Comparison of ENCODE assay signal across 8 cellular contexts in the genomic region with DNA sequence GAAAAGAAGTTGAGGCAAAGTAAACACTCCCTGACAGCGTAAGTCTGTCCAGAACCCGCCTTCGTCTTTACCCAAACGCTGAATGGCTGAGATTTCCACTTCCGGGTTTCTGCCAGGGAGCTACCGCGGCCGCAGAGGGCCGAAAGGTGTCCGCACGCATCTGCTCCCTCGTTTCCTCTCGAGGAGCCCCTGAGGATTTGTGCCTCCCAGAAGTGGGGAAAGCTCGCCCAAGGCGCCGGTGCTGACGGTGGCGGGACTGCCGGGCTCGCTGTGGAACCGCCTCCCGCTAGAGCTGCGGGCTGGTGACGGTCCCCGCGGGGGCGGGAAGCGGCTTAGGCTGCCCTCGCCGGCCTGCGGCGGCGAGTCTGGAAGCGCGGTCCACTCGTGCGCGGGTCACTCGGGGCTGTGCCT.
DNase-seq lines count a peak whose midpoint lies in the region; ATAC-seq and TF ChIP-seq lines count a peak whose summit lies in the region.

No MANE protein-coding gene starts in this region.

- peak overlapping the region; percentile 25 for H3K27ac Mint-ChIP-seq in activated CD8-positive, alpha-beta memory T cell treated with anti-CD3 and anti-CD28 coated beads, Interleukin-2, amount 10 ng/mL, durations not matched to agents 7 days and 5 days
- no peak overlapping the region for H3K27ac Mint-ChIP-seq in natural killer cell treated with Interleukin-12 subunit alpha and Interleukin-12 subunit beta and Interleukin-15 and Interleukin-18, amount 100 ng/mL, for 72 hours
- H3K27ac Mint-ChIP-seq in neural progenitor cell = no peak overlapping the region

- TF ChIP-seq CTCF in GM06990 (IDR thresholded peaks at IDR 0.05; ENCODE audit: insufficient read depth, low read length, poor library complexity, severe bottlenecking) (no peak), RWPE1 (conservative IDR thresholded peaks at IDR 0.05; ENCODE audit: low read depth) (no peak), neural progenitor cell (IDR thresholded peaks at IDR 0.05) (no peak)

- ATAC-seq in activated CD8-positive, alpha-beta memory T cell treated with anti-CD3 and anti-CD28 coated beads, Interleukin-2, amount 10 ng/mL, durations not matched to agents 7 days and 5 days = no peak
- no peak for ATAC-seq in natural killer cell treated with Interleukin-12 subunit alpha and Interleukin-12 subunit beta and Interleukin-15 and Interleukin-18, amount 100 ng/mL, for 72 hours
- no peak for ATAC-seq in GM18505 (IDR thresholded peaks at IDR 0.05; ENCODE audit: unreplicated experiment)

- H3K9ac ChIP-seq in neural progenitor cell = no peak overlapping the region

- H3K9me3 Mint-ChIP-seq in activated CD8-positive, alpha-beta memory T cell treated with anti-CD3 and anti-CD28 coated beads, Interleukin-2, amount 10 ng/mL, durations not matched to agents 7 days and 5 days (ENCODE audit: low read depth) = peaks cover 9% of the 10 kb centered on the region
- peaks cover 15% of the 10 kb centered on the region for H3K9me3 Mint-ChIP-seq in natural killer cell treated with Interleukin-12 subunit alpha and Interleukin-12 subunit beta and Interleukin-15 and Interleukin-18, amount 100 ng/mL, for 72 hours
- peaks cover 6% of the 10 kb centered on the region for H3K9me3 Mint-ChIP-seq in neural progenitor cell

- H3K36me3 ChIP-seq in GM06990 (ENCODE audit: control insufficient read depth, insufficient read depth, low read length) = no peaks in the 10 kb centered on the region
- H3K36me3 ChIP-seq in neural progenitor cell = no peaks in the 10 kb centered on the region
- H3K36me3 ChIP-seq in SJCRH30 = no peaks in the 10 kb centered on the region

- DNase-seq in GM06990 (ENCODE audit: extremely low read depth, insufficient read length) (peak; percentile 22), NCI-H1417 treated with DMSO at 0.1 percent for 48 hours (lab: John Stamatoyannopoulos, UW) (peak; percentile 69), RWPE1 (ENCODE audit: low spot score) (no peak), neural progenitor cell (ENCODE audit: low spot score) (no peak), SJCRH30 (no peak)
- peak; percentile 53 for DNase-seq in activated CD8-positive, alpha-beta memory T cell treated with anti-CD3 and anti-CD28 coated beads, Interleukin-2, amount 10 ng/mL, durations not matched to agents 7 days and 5 days
- DNase-seq in natural killer cell treated with Interleukin-12 subunit alpha and Interleukin-12 subunit beta and Interleukin-15 and Interleukin-18, amount 100 ng/mL, for 72 hours (ENCODE audit: low spot score) = peak; percentile 62

- H3K27me3 ChIP-seq in GM06990 (replicated peaks; ENCODE audit: control insufficient read depth, insufficient read depth, low read length) (no peaks in the 10 kb centered on the region), neural progenitor cell (no peaks in the 10 kb centered on the region), SJCRH30 (no peaks in the 10 kb centered on the region)

- no peak overlapping the region for H3K27ac ChIP-seq in RWPE1
- no peak overlapping the region for H3K27ac ChIP-seq in neural progenitor cell
- no peak overlapping the region for H3K27ac ChIP-seq in SJCRH30

- no peaks in the 10 kb centered on the region for H4K20me1 ChIP-seq in neural progenitor cell (ENCODE audit: low read depth)

- H3K4me3 ChIP-seq in GM06990 (replicated peaks; ENCODE audit: low read depth, low read length) (no peak overlapping the region), neural progenitor cell (no peak overlapping the region), SJCRH30 (no peak overlapping the region)

- no peak overlapping the region for H3K4me2 ChIP-seq in neural progenitor cell

- peaks cover 4% of the 10 kb centered on the region for H3K9me3 ChIP-seq in neural progenitor cell (ENCODE audit: low read depth)
- no peaks in the 10 kb centered on the region for H3K9me3 ChIP-seq in SJCRH30 (replicated peaks)

- no peaks in the 10 kb centered on the region for H3K79me2 ChIP-seq in neural progenitor cell (ENCODE audit: low read depth)

- TF ChIP-seq POLR2A in GM18505 (IDR thresholded peaks at IDR 0.05; ENCODE audit: borderline replicate concordance, extremely low read depth, insufficient read depth, insufficient read length) = no peak

- CTCF ChIA-PET in activated CD8-positive, alpha-beta memory T cell treated with anti-CD3 and anti-CD28 coated beads, Interleukin-2, amount 10 ng/mL, durations not matched to agents 7 days and 5 days (lab: Charles Lee) = no interaction called here
- CTCF ChIA-PET in RWPE1 (lab: Yijun Ruan, JAX) = no interaction called here

- no peaks in the 10 kb centered on the region for H3K4me1 ChIP-seq in neural progenitor cell
- no peaks in the 10 kb centered on the region for H3K4me1 ChIP-seq in SJCRH30

- no peaks in the 10 kb centered on the region for H3F3A ChIP-seq in neural progenitor cell (ENCODE audit: low read depth)

- no peak overlapping the region for H2AFZ ChIP-seq in neural progenitor cell (replicated peaks)

- no peaks in the 10 kb centered on the region for H3K36me3 Mint-ChIP-seq in activated CD8-positive, alpha-beta memory T cell treated with anti-CD3 and anti-CD28 coated beads, Interleukin-2, amount 10 ng/mL, durations not matched to agents 7 days and 5 days
- H3K36me3 Mint-ChIP-seq in natural killer cell treated with Interleukin-12 subunit alpha and Interleukin-12 subunit beta and Interleukin-15 and Interleukin-18, amount 100 ng/mL, for 72 hours = no peaks in the 10 kb centered on the region
- H3K36me3 Mint-ChIP-seq in neural progenitor cell = no peaks in the 10 kb centered on the region

- POLR2A ChIA-PET in RWPE1 (lab: Yijun Ruan, JAX; ENCODE audit: low non-redundant PET) = no interaction called here

- no peak overlapping the region for H3K4me3 Mint-ChIP-seq in activated CD8-positive, alpha-beta memory T cell treated with anti-CD3 and anti-CD28 coated beads, Interleukin-2, amount 10 ng/mL, durations not matched to agents 7 days and 5 days
- H3K4me3 Mint-ChIP-seq in natural killer cell treated with Interleukin-12 subunit alpha and Interleukin-12 subunit beta and Interleukin-15 and Interleukin-18, amount 100 ng/mL, for 72 hours = no peak overlapping the region
- no peak overlapping the region for H3K4me3 Mint-ChIP-seq in neural progenitor cell

- H3K27me3 Mint-ChIP-seq in activated CD8-positive, alpha-beta memory T cell treated with anti-CD3 and anti-CD28 coated beads, Interleukin-2, amount 10 ng/mL, durations not matched to agents 7 days and 5 days = no peaks in the 10 kb centered on the region
- H3K27me3 Mint-ChIP-seq in natural killer cell treated with Interleukin-12 subunit alpha and Interleukin-12 subunit beta and Interleukin-15 and Interleukin-18, amount 100 ng/mL, for 72 hours = no peaks in the 10 kb centered on the region
- peaks cover 3% of the 10 kb centered on the region for H3K27me3 Mint-ChIP-seq in neural progenitor cell (ENCODE audit: insufficient read depth, low read depth)

- H3K4me1 Mint-ChIP-seq in activated CD8-positive, alpha-beta memory T cell treated with anti-CD3 and anti-CD28 coated beads, Interleukin-2, amount 10 ng/mL, durations not matched to agents 7 days and 5 days = peaks cover 5% of the 10 kb centered on the region
- H3K4me1 Mint-ChIP-seq in natural killer cell treated with Interleukin-12 subunit alpha and Interleukin-12 subunit beta and Interleukin-15 and Interleukin-18, amount 100 ng/mL, for 72 hours (ENCODE audit: low read depth in 2 of 2) = no peaks in the 10 kb centered on the region
- H3K4me1 Mint-ChIP-seq in neural progenitor cell = no peaks in the 10 kb centered on the region

Comparison
In these comparisons a context has a peak if more than half of its experiments do, and no peak if none do; other contexts are left out.
1. DNase-seq: peak in GM06990 (single experiment), NCI-H1417 treated with DMSO at 0.1 percent for 48 hours (single experiment), activated CD8-positive, alpha-beta memory T cell treated with anti-CD3 and anti-CD28 coated beads, Interleukin-2, amount 10 ng/mL, durations not matched to agents 7 days and 5 days (single experiment) and natural killer cell treated with Interleukin-12 subunit alpha and Interleukin-12 subunit beta and Interleukin-15 and Interleukin-18, amount 100 ng/mL, for 72 hours (single experiment); none in RWPE1 (single experiment), neural progenitor cell (single experiment) and SJCRH30 (0 of 2).